23 cellular contexts compared by ENCODE assay signal in genomic region chrX:8346060-8346459, GRCh38.
"Had no signal": no experiment of that assay in that cellular context is flagged by ENCODE, and none has a peak within 500 bp of the region (broad histone marks: within the 10 kb centered on the region; RNA-seq: fewer than 3 reads in every experiment).

No MANE protein-coding gene starts in this region.

- H3K4me2 ChIP-seq: hepatocyte had no signal

- H3K4me3 ChIP-seq: heart right ventricle, hepatocyte, left lung, lower lobe of right lung, mucosa of descending colon, ovary, sigmoid colon, spleen, suprapubic skin, thoracic aorta, tibial artery, upper lobe of right lung had no signal

- H3K27ac ChIP-seq: heart right ventricle, hepatocyte, left lung, lower lobe of right lung, ovary, sigmoid colon, spleen, suprapubic skin, thoracic aorta, tibial artery, upper lobe of right lung had no signal

- H3K36me3 ChIP-seq: heart right ventricle, left lung, lower lobe of right lung, ovary, sigmoid colon, spleen, suprapubic skin, thoracic aorta, tibial artery, upper lobe of right lung had no signal

- H3K4me1 ChIP-seq: heart right ventricle, left lung, lower lobe of right lung, sigmoid colon, spleen, suprapubic skin, tibial artery, upper lobe of right lung had no signal

- H2AFZ ChIP-seq: hepatocyte had no signal

- H3K9me3 ChIP-seq: left lung, lower lobe of right lung, mucosa of descending colon, ovary, sigmoid colon, suprapubic skin, thoracic aorta, tibial artery, upper lobe of right lung had no signal

- ATAC-seq: heart right ventricle; left colon; left lung; lower lobe of right lung; mucosa of descending colon; naive thymus-derived CD4-positive, alpha-beta T cell; natural killer cell treated with Interleukin-12 subunit alpha and Interleukin-12 subunit beta and Interleukin-15 and Interleukin-18, amount 100 ng/mL, for 72 hours; right cardiac atrium; stimulated activated effector memory CD8-positive, alpha-beta T cell treated with anti-CD3 and anti-CD28 coated beads, Interleukin-12 subunit alpha, Interleukin-12 subunit beta, amount 100 ng/mL, for 72 hours; upper lobe of right lung had no signal

- H3K27me3 ChIP-seq: heart right ventricle, hepatocyte, left lung, ovary, sigmoid colon, spleen, suprapubic skin, tibial artery, upper lobe of right lung had no signal

- H3K79me2 ChIP-seq: hepatocyte had no signal

- DNase-seq: heart right ventricle; kidney glomerular epithelial cell; left colon; left lung; lower lobe of right lung; midbrain; mucosa of descending colon; naive thymus-derived CD4-positive, alpha-beta T cell; ovary; retina; right cardiac atrium; sigmoid colon; small intestine; spleen; stimulated activated CD4-positive, alpha-beta T cell treated with anti-CD3 and anti-CD28 coated beads, Interleukin-4, amount 100 ng/mL, for 24 hours; stimulated activated naive CD4-positive, alpha-beta T cell; tibial artery; upper lobe of right lung had no signal
